Comparison of ENCODE assay signal across 8 cellular contexts in the genomic region with DNA sequence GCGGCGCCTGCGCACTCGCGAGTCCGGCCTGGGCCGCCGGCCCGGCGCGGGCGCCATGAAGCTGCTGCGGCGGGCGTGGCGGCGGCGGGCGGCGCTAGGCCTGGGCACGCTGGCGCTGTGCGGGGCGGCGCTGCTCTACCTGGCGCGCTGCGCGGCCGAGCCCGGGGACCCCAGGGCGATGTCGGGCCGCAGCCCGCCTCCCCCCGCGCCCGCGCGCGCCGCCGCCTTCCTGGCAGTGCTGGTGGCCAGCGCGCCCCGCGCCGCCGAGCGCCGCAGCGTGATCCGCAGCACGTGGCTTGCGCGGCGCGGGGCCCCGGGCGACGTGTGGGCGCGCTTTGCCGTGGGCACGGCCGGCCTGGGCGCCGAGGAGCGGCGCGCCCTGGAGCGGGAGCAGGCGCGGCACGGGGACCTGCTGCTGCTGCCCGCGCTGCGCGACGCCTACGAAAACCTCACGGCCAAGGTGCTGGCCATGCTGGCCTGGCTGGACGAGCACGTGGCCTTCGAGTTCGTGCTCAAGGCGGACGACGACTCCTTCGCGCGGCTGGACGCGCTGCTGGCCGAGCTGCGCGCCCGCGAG. TPM values are rescaled to one million over a fixed set of nuclear protein-coding genes. Genes with fewer than 3 reads are reported as not detected.
DNase-seq lines count a peak whose midpoint lies in the region; ATAC-seq and TF ChIP-seq lines count a peak whose summit lies in the region.

Gene B3GALT6, plus strand, starts transcription at position 14 of the 577 bp plus-strand sequence. Its CDS starts 42 bp downstream, at position 56.

- peak within 1 kb of the TSS; percentile 51 for H3K27ac ChIP-seq in OCI-LY1 (ENCODE audit: low read depth, low read length, poor library complexity, severe bottlenecking)
- peak within 1 kb of the TSS; percentile 74 for H3K27ac ChIP-seq in neural cell (ENCODE audit: low read length)

- no peak for TF ChIP-seq RAD21 in neural cell (conservative IDR thresholded peaks at IDR 0.05)

- H4K20me1 ChIP-seq in OCI-LY1 (ENCODE audit: insufficient read depth, low read length) (no peaks in the 10 kb centered on the region), neural cell (ENCODE audit: insufficient read depth) (no peaks in the 10 kb centered on the region)

- H3F3A ChIP-seq in OCI-LY1 (ENCODE audit: insufficient read depth, low read length) (no peaks in the 10 kb centered on the region), neural cell (ENCODE audit: insufficient read depth, low read length, poor library complexity, severe bottlenecking) (no peaks in the 10 kb centered on the region)

- H3K9ac ChIP-seq in OCI-LY1 (ENCODE audit: low read length) = peak within 1 kb of the TSS; percentile 89
- H3K9ac ChIP-seq in neural cell (ENCODE audit: low read length) = peak within 1 kb of the TSS; percentile 87

- H3K4me2 ChIP-seq in OCI-LY1 (ENCODE audit: low read length) = peak within 1 kb of the TSS; percentile 78
- H3K4me2 ChIP-seq in neural cell (ENCODE audit: low read length) = peak within 1 kb of the TSS; percentile 95

- no peaks in the 10 kb centered on the region for H3K9me3 ChIP-seq in OCI-LY1 (ENCODE audit: low read length)
- no peaks in the 10 kb centered on the region for H3K9me3 ChIP-seq in neural cell (ENCODE audit: low read length)

- H3K79me2 ChIP-seq in OCI-LY1 (ENCODE audit: insufficient read depth, low read length) (peaks cover 19% of the 10 kb centered on the region), neural cell (replicated peaks; ENCODE audit: insufficient read depth, low read length) (peaks cover 24% of the 10 kb centered on the region)

- H3K4me1 ChIP-seq in OCI-LY1 (ENCODE audit: insufficient read depth, low read length, severe bottlenecking) = peaks cover 40% of the 10 kb centered on the region

- TF ChIP-seq EP300 in neural cell (conservative IDR thresholded peaks at IDR 0.05; ENCODE audit: poor library complexity, severe bottlenecking) = no peak

- ATAC-seq in GM19463 (IDR thresholded peaks at IDR 0.05; ENCODE audit: unreplicated experiment) (peak; percentile 24), HG03159 (IDR thresholded peaks at IDR 0.05; ENCODE audit: unreplicated experiment) (no peak)

- H3K9me2 ChIP-seq in OCI-LY1 (ENCODE audit: low read depth, low read length) (no peaks in the 10 kb centered on the region), neural cell (ENCODE audit: insufficient read depth, low read length) (no peaks in the 10 kb centered on the region)

- H2AFZ ChIP-seq in OCI-LY1 (ENCODE audit: low read length) = no peak within 1 kb of the TSS
- H2AFZ ChIP-seq in neural cell (ENCODE audit: low read depth, low read length) = peak within 1 kb of the TSS; percentile 41

- DNase-seq in stimulated activated CD4-positive, alpha-beta T cell treated with anti-CD3 and anti-CD28 coated beads, Interleukin-2, amount 100 ng/mL, for 24 hours = no peak
- no peak for DNase-seq in SIG-M5 treated with dmso at 0.1 percent for 504 hours (lab: John Stamatoyannopoulos, UW; ENCODE audit: unreplicated experiment)
- DNase-seq in NCI-H510A (lab: John Stamatoyannopoulos, UW) = no peak

- H3K4me3 ChIP-seq in OCI-LY1 (ENCODE audit: low read depth, low read length, poor library complexity, severe bottlenecking) (peak within 1 kb of the TSS; percentile 94), neural cell (ENCODE audit: low read length) (peak within 1 kb of the TSS; percentile 94)

- H3K27me3 ChIP-seq in OCI-LY1 (ENCODE audit: insufficient read depth, low read length) (0 out of 2 replicates have a peak, but pooled peaks cover 4% of the 10 kb centered on the region), neural cell (ENCODE audit: insufficient read depth, low read depth, low read length) (no peaks in the 10 kb centered on the region)

- TF ChIP-seq CTCF in OCI-LY1 (IDR thresholded peaks at IDR 0.05; ENCODE audit: low read length) = no peak
- no peak for TF ChIP-seq CTCF in neural cell (IDR thresholded peaks at IDR 0.05; ENCODE audit: poor library complexity, severe bottlenecking)

- H3K36me3 ChIP-seq in OCI-LY1 (ENCODE audit: insufficient read depth, low read length) (peaks cover 38% of the 10 kb centered on the region), neural cell (ENCODE audit: insufficient read depth, low read length) (no peaks in the 10 kb centered on the region)

- in situ Hi-C loops in endometrial microvascular endothelial cells (cut with HindIII; ENCODE audit: inconsistent ontology term, low pct_unique_long_range_greater_than_20kb, low sequenced_read_pairs) = no loop called here

TF ChIP-seq in neural cell, 6 proteins besides CTCF, POLR2A, EP300 and RAD21:
- TF ChIP-seq TAF1 (IDR thresholded peaks at IDR 0.05; ENCODE audit: low read depth) (no peak), SMC3 (conservative IDR thresholded peaks at IDR 0.05; ENCODE audit: poor library complexity) (no peak), EZH2 (IDR thresholded peaks at IDR 0.05; ENCODE audit: borderline replicate concordance, insufficient read depth, low read length, poor library complexity, severe bottlenecking) (no peak), POLR2AphosphoS5 (IDR thresholded peaks at IDR 0.05) (no peak), MXI1 (conservative IDR thresholded peaks at IDR 0.05; ENCODE audit: poor library complexity, severe bottlenecking) (peak; percentile 19)
- TF ChIP-seq, protein P1, sequence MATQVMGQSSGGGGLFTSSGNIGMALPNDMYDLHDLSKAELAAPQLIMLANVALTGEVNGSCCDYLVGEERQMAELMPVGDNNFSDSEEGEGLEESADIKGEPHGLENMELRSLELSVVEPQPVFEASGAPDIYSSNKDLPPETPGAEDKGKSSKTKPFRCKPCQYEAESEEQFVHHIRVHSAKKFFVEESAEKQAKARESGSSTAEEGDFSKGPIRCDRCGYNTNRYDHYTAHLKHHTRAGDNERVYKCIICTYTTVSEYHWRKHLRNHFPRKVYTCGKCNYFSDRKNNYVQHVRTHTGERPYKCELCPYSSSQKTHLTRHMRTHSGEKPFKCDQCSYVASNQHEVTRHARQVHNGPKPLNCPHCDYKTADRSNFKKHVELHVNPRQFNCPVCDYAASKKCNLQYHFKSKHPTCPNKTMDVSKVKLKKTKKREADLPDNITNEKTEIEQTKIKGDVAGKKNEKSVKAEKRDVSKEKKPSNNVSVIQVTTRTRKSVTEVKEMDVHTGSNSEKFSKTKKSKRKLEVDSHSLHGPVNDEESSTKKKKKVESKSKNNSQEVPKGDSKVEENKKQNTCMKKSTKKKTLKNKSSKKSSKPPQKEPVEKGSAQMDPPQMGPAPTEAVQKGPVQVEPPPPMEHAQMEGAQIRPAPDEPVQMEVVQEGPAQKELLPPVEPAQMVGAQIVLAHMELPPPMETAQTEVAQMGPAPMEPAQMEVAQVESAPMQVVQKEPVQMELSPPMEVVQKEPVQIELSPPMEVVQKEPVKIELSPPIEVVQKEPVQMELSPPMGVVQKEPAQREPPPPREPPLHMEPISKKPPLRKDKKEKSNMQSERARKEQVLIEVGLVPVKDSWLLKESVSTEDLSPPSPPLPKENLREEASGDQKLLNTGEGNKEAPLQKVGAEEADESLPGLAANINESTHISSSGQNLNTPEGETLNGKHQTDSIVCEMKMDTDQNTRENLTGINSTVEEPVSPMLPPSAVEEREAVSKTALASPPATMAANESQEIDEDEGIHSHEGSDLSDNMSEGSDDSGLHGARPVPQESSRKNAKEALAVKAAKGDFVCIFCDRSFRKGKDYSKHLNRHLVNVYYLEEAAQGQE (IDR thresholded peaks at IDR 0.05; ENCODE audit: borderline replicate concordance) = no peak
TF ChIP-seq in neural cell: peak in this region for 1.

RNA-seq across cellular contexts. Expression of gene B3GALT6, which starts in this region (rescaled TPM):
- 23.9 TPM for total RNA-seq in endometrial microvascular endothelial cells (ENCODE audit: inconsistent ontology term)
- 46.5 and 52.6 TPM in 2 replicates for polyA plus RNA-seq in neural cell
- 48.3 and 59.4 TPM in 2 replicates for polyA minus RNA-seq in neural cell
